ENCODE assay signal across 1 cellular context in the genomic region with DNA sequence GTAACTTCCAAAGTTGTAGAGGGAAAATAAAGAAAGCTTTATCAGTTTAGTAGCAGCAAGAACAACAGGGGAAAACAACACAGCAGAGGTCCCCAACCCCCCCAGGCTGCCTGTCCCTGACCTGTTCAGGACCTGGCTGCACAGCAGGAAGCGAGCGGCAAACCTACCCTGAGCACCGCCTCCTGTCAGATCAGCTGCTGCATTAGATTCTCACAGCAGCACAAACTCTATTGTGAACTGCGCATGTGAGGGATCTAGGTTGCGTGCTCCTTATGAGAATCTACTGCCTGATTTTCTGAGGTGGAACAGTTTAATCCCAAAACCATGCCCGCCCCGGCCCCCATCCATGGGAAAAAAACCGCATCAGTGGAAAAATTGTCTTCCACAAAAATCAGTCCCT.
TF ChIP-seq lines count a peak whose summit lies in the region.

No MANE protein-coding gene starts in this region.

TF ChIP-seq in WTC11, 78 proteins besides CTCF, POLR2A, EP300 and RAD21 (continued from another document):
- no peak for TF ChIP-seq AFF4 (CRISPR knock-in tag; IDR thresholded peaks at IDR 0.05; ENCODE audit: borderline replicate concordance)
- no peak for TF ChIP-seq ZNF263 (CRISPR knock-in tag; IDR thresholded peaks at IDR 0.05; ENCODE audit: low read depth)
- TF ChIP-seq USF1 (CRISPR knock-in tag; IDR thresholded peaks at IDR 0.05), result no peak
- TF ChIP-seq FOXK1 (CRISPR knock-in tag; IDR thresholded peaks at IDR 0.05), result no peak
- TF ChIP-seq ATF2 (CRISPR knock-in tag; IDR thresholded peaks at IDR 0.05; ENCODE audit: borderline replicate concordance, low read depth), result no peak
- TF ChIP-seq MXD4 (CRISPR knock-in tag; IDR thresholded peaks at IDR 0.05; ENCODE audit: borderline replicate concordance), result no peak
- TF ChIP-seq RELA (CRISPR knock-in tag; IDR thresholded peaks at IDR 0.05; ENCODE audit: borderline replicate concordance), result no peak
- no peak for TF ChIP-seq FOXJ3 (CRISPR knock-in tag; IDR thresholded peaks at IDR 0.05; ENCODE audit: borderline replicate concordance)
TF ChIP-seq in WTC11: peak in this region for 0.
